ENCODE assay signal across 10 cellular contexts in the genomic region with DNA sequence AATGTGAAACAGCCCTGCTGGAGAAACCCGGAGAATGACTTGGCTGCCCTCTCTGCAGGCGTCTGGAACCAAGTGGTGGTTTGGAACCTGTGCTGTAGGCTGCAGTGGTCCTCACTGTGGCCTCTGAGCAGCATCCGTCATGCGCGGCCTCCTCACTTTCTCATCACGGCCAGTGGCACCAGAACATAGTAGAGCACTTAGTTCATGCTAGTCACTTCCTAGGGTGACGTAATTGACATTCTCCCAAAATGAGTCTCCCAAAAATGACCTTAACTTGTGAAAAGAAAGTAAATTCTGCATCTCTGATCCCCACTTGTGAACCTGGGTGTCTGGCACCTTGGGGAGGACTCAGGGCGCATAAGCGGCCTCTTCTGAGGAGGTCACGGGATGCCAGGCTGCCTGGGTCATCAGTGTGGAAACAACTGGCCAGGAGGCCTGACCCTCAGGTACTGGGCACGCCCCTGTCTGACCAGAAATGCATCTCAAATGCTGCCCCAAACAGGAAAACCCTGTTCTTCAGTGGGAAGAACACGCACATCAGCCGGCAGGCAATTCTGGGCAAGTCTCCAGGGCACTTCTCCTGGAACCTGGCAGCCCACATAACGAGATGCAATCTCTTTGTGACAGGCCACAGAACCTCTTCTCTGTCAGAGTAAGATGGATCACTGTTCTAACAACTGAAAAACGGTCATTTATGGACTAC. TPM values are rescaled to one million over a fixed set of nuclear protein-coding genes. Genes with fewer than 3 reads are reported as not detected.
DNase-seq lines count a peak whose midpoint lies in the region; ATAC-seq and TF ChIP-seq lines count a peak whose summit lies in the region.
"Had no signal": no experiment of that assay in that cellular context is flagged by ENCODE, and none has a peak within 500 bp of the region (broad histone marks: within the 10 kb centered on the region; RNA-seq: fewer than 3 reads in every experiment).

No MANE protein-coding gene starts in this region.

- no peaks in the 10 kb centered on the region for H3K27me3 ChIP-seq in fibroblast of lung (ENCODE audit: control insufficient read depth, insufficient read depth, low read length)
- no peaks in the 10 kb centered on the region for H3K27me3 ChIP-seq in transverse colon
- H3K27me3 ChIP-seq: BLaER1 treated with 17β-estradiol and CSF1 and Interleukin-3, amounts not matched to agents 10 nM and 100 nM had no signal

- H3K27ac ChIP-seq in RWPE1 (peak overlapping the region; percentile 77), fibroblast of lung (ENCODE audit: insufficient read depth, low read length) (peak overlapping the region; percentile 73), transverse colon (peak overlapping the region in 3 of 4 donors; percentile 8 to 68 (median 67))
- H3K27ac ChIP-seq: BLaER1 treated with 17β-estradiol and CSF1 and Interleukin-3, amounts not matched to agents 10 nM and 100 nM had no signal

- no peaks in the 10 kb centered on the region for H3K36me3 Mint-ChIP-seq in T-cell

- POLR2A ChIA-PET in RWPE1 (lab: Yijun Ruan, JAX; ENCODE audit: low non-redundant PET) (no interaction called here), T-cell (lab: Charles Lee) (no interaction called here)

- no peaks in the 10 kb centered on the region for H3K9me3 ChIP-seq in fibroblast of lung (ENCODE audit: control insufficient read depth, insufficient read depth, low read depth, low read length)
- H3K9me3 ChIP-seq in transverse colon: no peaks in the 10 kb centered on the region
- H3K9me3 ChIP-seq: BLaER1 treated with 17β-estradiol and CSF1 and Interleukin-3, amounts not matched to agents 10 nM and 100 nM had no signal

- CTCF ChIA-PET in RWPE1 (lab: Yijun Ruan, JAX): no interaction called here
- CTCF ChIA-PET in T-cell (lab: Charles Lee): no interaction called here

- no peak for TF ChIP-seq POLR2A in transverse colon (IDR thresholded peaks at IDR 0.05)

- no peak for TF ChIP-seq EP300 in transverse colon (IDR thresholded peaks at IDR 0.05; ENCODE audit: low read depth)

- in situ Hi-C loops in transverse colon (cut with MboI; ENCODE audit: low pct_ligation_motif_present in 1 of 4, low pct_unique_long_range_greater_than_20kb in 1 of 4, low sequenced_read_pairs in 3 of 4): no loop called here

- peaks cover 20% of the 10 kb centered on the region for H3K4me1 ChIP-seq in fibroblast of lung (ENCODE audit: control insufficient read depth, extremely low read depth, insufficient read depth, low read length)
- H3K4me1 ChIP-seq in transverse colon: peaks cover 2 to 24% (median 14%) of the 10 kb centered on the region in 4 donors

- H3K4me3 ChIP-seq in fibroblast of lung (replicated peaks in 1 of 4; ENCODE audit: control extremely low read depth in 1 of 4, insufficient read depth in 1 of 4, low read depth in 3 of 4, low read length in 4 of 4): no peak overlapping the region
- no peak overlapping the region for H3K4me3 ChIP-seq in transverse colon
- H3K4me3 ChIP-seq: BLaER1 treated with 17β-estradiol and CSF1 and Interleukin-3, amounts not matched to agents 10 nM and 100 nM had no signal

- no peaks in the 10 kb centered on the region for H3K79me2 ChIP-seq in fibroblast of lung (ENCODE audit: control insufficient read depth, insufficient read depth, low read length)

- H4K20me1 ChIP-seq in fibroblast of lung (ENCODE audit: control insufficient read depth, extremely low read depth, insufficient read depth, low read length): no peaks in the 10 kb centered on the region
- H4K20me1 ChIP-seq: BLaER1 treated with 17β-estradiol and CSF1 and Interleukin-3, amounts not matched to agents 10 nM and 100 nM had no signal

- no peak overlapping the region for H3K9ac ChIP-seq in fibroblast of lung (ENCODE audit: insufficient read depth, low read length)
- H3K9ac ChIP-seq: BLaER1 treated with 17β-estradiol and CSF1 and Interleukin-3, amounts not matched to agents 10 nM and 100 nM had no signal

- no peak overlapping the region for H3K4me3 Mint-ChIP-seq in T-cell
- H3K4me3 Mint-ChIP-seq: T-helper 1 cell treated with Interleukin-12 subunit alpha and Interleukin-12 subunit beta and Interleukin-4 antibody, amounts not matched to agents 30 μg/mL and 1 μg/mL, for 36 hours had no signal

- H3K27ac Mint-ChIP-seq in T-cell: no peak overlapping the region
- H3K27ac Mint-ChIP-seq: T-helper 1 cell treated with Interleukin-12 subunit alpha and Interleukin-12 subunit beta and Interleukin-4 antibody, amounts not matched to agents 30 μg/mL and 1 μg/mL, for 36 hours had no signal

- peak; percentile 53 for DNase-seq in NCI-H748 (lab: John Stamatoyannopoulos, UW; ENCODE audit: unreplicated experiment)
- DNase-seq in NCI-H748 treated with DMSO at 0.1 percent for 48 hours (lab: John Stamatoyannopoulos, UW): no peak
- DNase-seq in RWPE1 (ENCODE audit: low spot score): peak; percentile 64
- DNase-seq in fibroblast of lung (ENCODE audit: low read depth in 2 of 2): peak; percentile 86 to 94
- no peak for DNase-seq in transverse colon
- DNase-seq in T-cell: no peak

- H3K36me3 ChIP-seq in fibroblast of lung (ENCODE audit: control insufficient read depth, insufficient read depth, low read length) (no peaks in the 10 kb centered on the region), transverse colon (no peaks in the 10 kb centered on the region)
- H3K36me3 ChIP-seq: BLaER1 treated with 17β-estradiol and CSF1 and Interleukin-3, amounts not matched to agents 10 nM and 100 nM had no signal

- 50 to 58% methylated on average over 2 to 15 of the region's 15 CpGs for WGBS in transverse colon (ENCODE audit: low coverage in 1 of 2), 2 donors

- H3K4me1 Mint-ChIP-seq in T-cell: peaks cover 0 to 6% (median 4%) of the 10 kb centered on the region in 3 donors

- intact Hi-C loops in transverse colon (cut with DNase I; ENCODE audit: low total_unique reads): no loop called here

- H3K9me3 Mint-ChIP-seq in T-cell: no peaks in the 10 kb centered on the region
- H3K9me3 Mint-ChIP-seq: T-helper 1 cell treated with Interleukin-12 subunit alpha and Interleukin-12 subunit beta and Interleukin-4 antibody, amounts not matched to agents 30 μg/mL and 1 μg/mL, for 36 hours had no signal

- TF ChIP-seq CTCF in RWPE1 (conservative IDR thresholded peaks at IDR 0.05; ENCODE audit: low read depth): no peak
- TF ChIP-seq CTCF in fibroblast of lung (conservative IDR thresholded peaks at IDR 0.05 in 1 of 2, IDR thresholded peaks at IDR 0.05 in 1 of 2; ENCODE audit: low read depth in 1 of 2, low read length in 2 of 2): no peak
- no peak for TF ChIP-seq CTCF in transverse colon (IDR thresholded peaks at IDR 0.05)

- no peak for ATAC-seq in GM21367 (IDR thresholded peaks at IDR 0.05; ENCODE audit: unreplicated experiment)
- ATAC-seq in T-cell (replicated peaks in 1 of 4): no peak
- no peak for ATAC-seq in HG03571 (IDR thresholded peaks at IDR 0.05; ENCODE audit: unreplicated experiment)

- H2AFZ ChIP-seq in fibroblast of lung (ENCODE audit: low read length): no peak overlapping the region

- H3K27me3 Mint-ChIP-seq in T-cell: peaks cover 11 to 20% of the 10 kb centered on the region in 2 donors

- no peak overlapping the region for H3K4me2 ChIP-seq in fibroblast of lung (ENCODE audit: extremely low read depth, insufficient read depth, low read length)
- H3K4me2 ChIP-seq: BLaER1 treated with 17β-estradiol and CSF1 and Interleukin-3, amounts not matched to agents 10 nM and 100 nM had no signal

RNA-seq across cellular contexts. Expression of a gene that starts 36.6 kb away (rescaled TPM):
- total RNA-seq in fibroblast of lung (122 and 138 TPM in 2 replicates), transverse colon (100 to 1,000 TPM in 3 of 4 donors, 10 to 100 TPM in 1; 36.7 to 160 (median 112) TPM), T-cell (10 to 100 TPM; 40.5 to 51.1 (median 46.1) TPM)
- 86.2 and 97.8 TPM in 2 replicates for polyA plus RNA-seq in fibroblast of lung
- 53.2 and 57.1 TPM in 2 replicates for polyA plus RNA-seq in fibroblast of lung (2012)
- polyA minus RNA-seq in fibroblast of lung (ENCODE audit: low replicate concordance): 33.6 and 39.7 TPM in 2 replicates

Comparison
In these comparisons a context has a peak if more than half of its experiments do, and no peak if none do; other contexts are left out.
1. DNase-seq: peak in NCI-H748 (single experiment), RWPE1 (single experiment) and fibroblast of lung (2 of 2); none in NCI-H748 treated with DMSO at 0.1 percent for 48 hours (single experiment), transverse colon (single experiment) and T-cell (0 of 34).
2. Peak in every context shown above with its lines, with median percentiles within 50 percentile points of each other: H3K27ac ChIP-seq.